In the genomic region with DNA sequence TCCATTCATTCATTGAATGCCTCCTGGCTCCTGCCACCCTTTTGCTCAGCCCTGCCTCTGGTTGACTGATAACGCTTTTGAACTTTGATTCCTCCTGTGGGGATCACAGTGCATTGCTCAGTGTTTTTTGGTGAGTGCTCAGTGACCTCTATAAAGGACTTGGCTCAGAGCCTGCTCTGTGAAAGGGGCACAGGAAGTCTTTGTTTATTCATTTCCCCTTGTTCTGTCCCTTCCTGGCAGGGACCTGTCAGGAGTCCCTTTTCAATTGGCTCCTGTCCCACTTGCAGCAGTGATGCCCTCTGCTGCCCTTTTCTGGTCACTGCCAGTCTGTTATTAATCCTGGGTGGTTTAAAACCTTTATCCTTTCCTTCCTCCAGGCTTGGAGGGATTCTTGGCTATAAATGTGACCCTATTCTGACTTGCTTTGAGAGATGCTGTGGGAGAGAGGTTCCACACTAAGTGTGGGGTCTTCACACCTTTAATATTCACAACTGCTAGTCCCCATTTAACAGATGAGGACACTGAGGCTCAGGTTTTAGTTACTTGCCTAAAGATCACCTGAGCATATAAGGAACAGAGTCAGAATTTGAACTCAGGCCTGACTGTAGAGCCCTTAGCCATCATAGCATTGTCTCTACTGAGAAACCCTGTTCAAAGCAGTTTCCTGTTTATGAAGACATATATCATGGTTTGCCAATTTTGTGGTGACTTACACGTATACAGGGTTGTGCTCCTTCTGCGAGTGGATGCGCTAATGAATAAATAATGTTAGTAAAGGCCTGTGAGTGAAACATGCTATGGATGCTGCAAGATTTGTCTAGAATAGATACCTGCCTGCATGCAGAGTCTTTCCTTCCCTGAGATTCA, we compare ENCODE assay signal across 8 cellular contexts. TPM values are rescaled to one million over a fixed set of nuclear protein-coding genes. Genes with fewer than 3 reads are reported as not detected.
DNase-seq lines count a peak whose midpoint lies in the region; ATAC-seq and TF ChIP-seq lines count a peak whose summit lies in the region.

No MANE protein-coding gene starts in this region.

- TF ChIP-seq CTCF in body of pancreas (IDR thresholded peaks at IDR 0.05) (peak; percentile 66 to 94 (median 90)), smooth muscle cell (IDR thresholded peaks at IDR 0.05; ENCODE audit: borderline replicate concordance, insufficient read depth, poor library complexity, severe bottlenecking) (peak; percentile 66)

- no peak overlapping the region for H2AFZ ChIP-seq in smooth muscle cell (ENCODE audit: low read depth)

- 49 to 70% methylated on average over 4 of the region's 4 CpGs for whole genome bisulfite sequencing in body of pancreas, 2 donors
- 94% methylated on average over 4 of the region's 4 CpGs for whole genome bisulfite sequencing in smooth muscle cell (ENCODE audit: low lambda C conversion rate)

- H3K27ac ChIP-seq in body of pancreas (peak overlapping the region in 1 of 4 donors; percentile 24), smooth muscle cell (ENCODE audit: low read depth) (no peak overlapping the region)

- intact Hi-C loops in body of pancreas (cut with DNase I): loop anchor here (10.0 kb wide), 1 partner anchor 60 kb away; a partner anchor contains a TSS

- H3K36me3 ChIP-seq in body of pancreas (replicated peaks in 1 of 2; ENCODE audit: insufficient read depth in 1 of 2, low read depth in 2 of 2): no peaks in the 10 kb centered on the region
- H3K36me3 ChIP-seq in smooth muscle cell (ENCODE audit: low read depth): no peaks in the 10 kb centered on the region

- TF ChIP-seq POLR2A in body of pancreas (IDR thresholded peaks at IDR 0.05): no peak

- H3K4me3 ChIP-seq in body of pancreas: no peak overlapping the region
- no peak overlapping the region for H3K4me3 ChIP-seq in smooth muscle cell

- H3K4me1 ChIP-seq in body of pancreas: peaks cover 12% of the 10 kb centered on the region
- H3K4me1 ChIP-seq in smooth muscle cell (ENCODE audit: low read depth): no peaks in the 10 kb centered on the region

- H3K27me3 ChIP-seq in body of pancreas (no peaks in the 10 kb centered on the region), smooth muscle cell (ENCODE audit: low read depth) (no peaks in the 10 kb centered on the region)

- no peak overlapping the region for H3K9ac ChIP-seq in smooth muscle cell (ENCODE audit: low read depth)

- H3F3A ChIP-seq in smooth muscle cell (ENCODE audit: low read depth): no peaks in the 10 kb centered on the region

- peak; percentile 32 for ATAC-seq in GM21723 (IDR thresholded peaks at IDR 0.05; ENCODE audit: unreplicated experiment)
- peak; percentile 86 for ATAC-seq in body of pancreas
- no peak for ATAC-seq in HG02588 (IDR thresholded peaks at IDR 0.05; ENCODE audit: unreplicated experiment)

- no peaks in the 10 kb centered on the region for H3K9me3 ChIP-seq in body of pancreas
- H3K9me3 ChIP-seq in smooth muscle cell (replicated peaks; ENCODE audit: low read depth): no peaks in the 10 kb centered on the region

- no peaks in the 10 kb centered on the region for H3K79me2 ChIP-seq in smooth muscle cell (ENCODE audit: low read depth)

- DNase-seq in DMS153 treated with DMSO at 0.1 percent for 48 hours (lab: John Stamatoyannopoulos, UW; ENCODE audit: unreplicated experiment) (peak; percentile 64), NCI-H146 (lab: John Stamatoyannopoulos, UW) (peak; percentile 79), T1000 (lab: John Stamatoyannopoulos, UW) (peak; percentile 62), body of pancreas (peak; percentile 78 to 83 (median 80)), hypothalamus (lab: John Stamatoyannopoulos, UW) (peak in 48 of 51 donors; percentile 3 to 84 (median 55)), smooth muscle cell (lab: John Stamatoyannopoulos, UW; ENCODE audit: unreplicated experiment) (no peak)

- H3K4me2 ChIP-seq in smooth muscle cell: no peak overlapping the region

- no peaks in the 10 kb centered on the region for H4K20me1 ChIP-seq in smooth muscle cell (ENCODE audit: low read depth)

RNA-seq across cellular contexts. Expression of a gene that starts 23.2 kb away (rescaled TPM):
- total RNA-seq in body of pancreas: 10 to 100 TPM; 15.3 to 19.8 TPM
- total RNA-seq in smooth muscle cell: 10.7 and 23.6 TPM in 2 replicates
- polyA plus RNA-seq in smooth muscle cell: 3.3 and 7.2 TPM in 2 replicates
